Comparison of ENCODE assay signal across 22 cellular contexts in genomic region chr22:21687685-21688259, GRCh38. TPM values are rescaled to one million over a fixed set of nuclear protein-coding genes. Genes with fewer than 3 reads are reported as not detected.
DNase-seq lines count a peak whose midpoint lies in the region; ATAC-seq and TF ChIP-seq lines count a peak whose summit lies in the region.
"Had no signal": no experiment of that assay in that cellular context is flagged by ENCODE, and none has a peak within 500 bp of the region (broad histone marks: within the 10 kb centered on the region; RNA-seq: fewer than 3 reads in every experiment).

No MANE protein-coding gene starts in this region.

- no peaks in the 10 kb centered on the region for H3K27me3 Mint-ChIP-seq in activated naive CD4-positive, alpha-beta T cell treated with anti-CD3 and anti-CD28 coated beads, Interleukin-2, amount 10 ng/mL, durations not matched to agents 7 days and 5 days
- H3K27me3 Mint-ChIP-seq in memory B cell = no peaks in the 10 kb centered on the region
- H3K27me3 Mint-ChIP-seq: IgD-negative memory B cell had no signal

- no peaks in the 10 kb centered on the region for H3K9me3 ChIP-seq in RWPE2 (ENCODE audit: severe bottlenecking)
- H3K9me3 ChIP-seq in upper lobe of left lung = no peaks in the 10 kb centered on the region
- H3K9me3 ChIP-seq: SJCRH30 had no signal

- H3K4me3 ChIP-seq in RWPE2 (ENCODE audit: severe bottlenecking) (no peak overlapping the region), upper lobe of left lung (no peak overlapping the region)
- H3K4me3 ChIP-seq: SJCRH30 had no signal

- CTCF ChIA-PET in activated naive CD4-positive, alpha-beta T cell treated with anti-CD3 and anti-CD28 coated beads, Interleukin-2, amount 10 ng/mL, durations not matched to agents 7 days and 5 days (lab: Charles Lee) = no interaction called here

- no peak for TF ChIP-seq EP300 in upper lobe of left lung (IDR thresholded peaks at IDR 0.05)

- H3K27ac ChIP-seq in RWPE2 (ENCODE audit: poor library complexity, severe bottlenecking) (peak overlapping the region; percentile 48), upper lobe of left lung (no peak overlapping the region)
- H3K27ac ChIP-seq: 22Rv1, SJCRH30 had no signal

- peaks cover 25% of the 10 kb centered on the region for H3K36me3 ChIP-seq in RWPE2 (ENCODE audit: low read depth)
- H3K36me3 ChIP-seq in upper lobe of left lung = peaks cover 17 to 92% (median 74%) of the 10 kb centered on the region in 4 donors

- no peaks in the 10 kb centered on the region for H3K27me3 ChIP-seq in RWPE2 (ENCODE audit: insufficient read depth, poor library complexity, severe bottlenecking)
- no peaks in the 10 kb centered on the region for H3K27me3 ChIP-seq in upper lobe of left lung
- H3K27me3 ChIP-seq: SJCRH30 had no signal

- H3K4me1 ChIP-seq in RWPE2 (ENCODE audit: insufficient read depth, poor library complexity, severe bottlenecking) (peaks cover 10% of the 10 kb centered on the region), upper lobe of left lung (no peaks in the 10 kb centered on the region)

- H3K27ac Mint-ChIP-seq in activated naive CD4-positive, alpha-beta T cell treated with anti-CD3 and anti-CD28 coated beads, Interleukin-2, amount 10 ng/mL, durations not matched to agents 7 days and 5 days = no peak overlapping the region
- H3K27ac Mint-ChIP-seq in memory B cell = peak overlapping the region; percentile 28

- TF ChIP-seq CTCF in RWPE2 (IDR thresholded peaks at IDR 0.05; ENCODE audit: poor library complexity, severe bottlenecking) (no peak), upper lobe of left lung (IDR thresholded peaks at IDR 0.05) (no peak)

- 88 to 91% methylated on average over 5 to 11 of the region's 11 CpGs for WGBS in upper lobe of left lung, 2 donors

- no peaks in the 10 kb centered on the region for H3K9me3 Mint-ChIP-seq in activated naive CD4-positive, alpha-beta T cell treated with anti-CD3 and anti-CD28 coated beads, Interleukin-2, amount 10 ng/mL, durations not matched to agents 7 days and 5 days
- H3K9me3 Mint-ChIP-seq in memory B cell = no peaks in the 10 kb centered on the region
- H3K9me3 Mint-ChIP-seq: IgD-negative memory B cell had no signal

- no peak for ATAC-seq in RWPE2 (ENCODE audit: low read depth)
- ATAC-seq in memory B cell (ENCODE audit: low read depth) = no peak
- peak; percentile 4 to 8 for ATAC-seq in upper lobe of left lung (ENCODE audit: low FRiP score in 2 of 2)
- ATAC-seq in left lobe of liver = no peak
- ATAC-seq: Panc1 had no signal

- peaks cover 13% of the 10 kb centered on the region for H3K4me1 Mint-ChIP-seq in activated naive CD4-positive, alpha-beta T cell treated with anti-CD3 and anti-CD28 coated beads, Interleukin-2, amount 10 ng/mL, durations not matched to agents 7 days and 5 days
- H3K4me1 Mint-ChIP-seq in memory B cell = peaks cover 6% of the 10 kb centered on the region

- H3K4me3 Mint-ChIP-seq in activated naive CD4-positive, alpha-beta T cell treated with anti-CD3 and anti-CD28 coated beads, Interleukin-2, amount 10 ng/mL, durations not matched to agents 7 days and 5 days = no peak overlapping the region
- H3K4me3 Mint-ChIP-seq in memory B cell = no peak overlapping the region

- peak; percentile 7 for DNase-seq in activated naive CD4-positive, alpha-beta T cell treated with anti-CD3 and anti-CD28 coated beads, Interleukin-2, amount 10 ng/mL, durations not matched to agents 7 days and 5 days
- no peak for DNase-seq in activated naive CD4-positive, alpha-beta T cell treated with Interleukin-2 at 50 U/mL for 16 hours
- DNase-seq in RWPE2 (ENCODE audit: low spot score) = no peak
- no peak for DNase-seq in memory B cell (ENCODE audit: low spot score in 2 of 2)
- DNase-seq in upper lobe of left lung = no peak
- DNase-seq in ecto neural progenitor cell (ENCODE audit: low spot score) = no peak
- DNase-seq in mesenteric fat pad (ENCODE audit: low spot score) = no peak
- no peak for DNase-seq in left lobe of liver (ENCODE audit: low spot score)
- DNase-seq: ACHN, DMS53, GOT3, Karpas-422, MV-4-11, NCI-H1105 treated with DMSO at 0.1 percent for 48 hours, NCI-H2081, NCI-H2171 treated with DMSO at 0.1 percent for 48 hours, NCI-H524 treated with DMSO at 0.1 percent for 48 hours, NCI-H82, SJCRH30 had no signal

- H3K36me3 Mint-ChIP-seq in activated naive CD4-positive, alpha-beta T cell treated with anti-CD3 and anti-CD28 coated beads, Interleukin-2, amount 10 ng/mL, durations not matched to agents 7 days and 5 days = peaks cover 25% of the 10 kb centered on the region
- peaks cover 16% of the 10 kb centered on the region for H3K36me3 Mint-ChIP-seq in memory B cell
- H3K36me3 Mint-ChIP-seq: IgD-negative memory B cell had no signal

- TF ChIP-seq POLR2A in upper lobe of left lung (IDR thresholded peaks at IDR 0.05) = no peak

RNA-seq across cellular contexts. Expression of gene PPIL2, which starts 22.0 kb away (rescaled TPM):
- 100 to 1,000 TPM in 1 of 6 donors, 10 to 100 TPM in 5; 40.4 to 107 (median 48.4) TPM for total RNA-seq in upper lobe of left lung
- 23.6 TPM for total RNA-seq in mesenteric fat pad
- 18.1 TPM for total RNA-seq in left lobe of liver

RNA-seq across cellular contexts. Expression of gene SDF2L1, which starts 45.7 kb away (rescaled TPM):
- 10 to 100 TPM in 5 of 6 donors, 1 to 10 TPM in 1; 3.1 to 73.1 (median 38.9) TPM for total RNA-seq in upper lobe of left lung
- 31.6 TPM for total RNA-seq in mesenteric fat pad
- 99.1 TPM for total RNA-seq in left lobe of liver

RNA-seq across cellular contexts. Expression of gene YPEL1, which starts 47.8 kb away (rescaled TPM):
- total RNA-seq in upper lobe of left lung (10 to 100 TPM in 1 of 6 donors, 1 to 10 TPM in 5; 4.4 to 11.6 (median 7.4) TPM), mesenteric fat pad (2.2 TPM), left lobe of liver (2.4 TPM)

RNA-seq across cellular contexts. Expression of gene CCDC116, which starts 55.2 kb away (rescaled TPM):
- 1 to 10 TPM in 2 of 6 donors, under 1 TPM in 2, not detected in 2; 0.26 to 4.2 (median 0.97) TPM for total RNA-seq in upper lobe of left lung
- 0.39 TPM for total RNA-seq in mesenteric fat pad
- 0.45 TPM for total RNA-seq in left lobe of liver

RNA-seq across cellular contexts. Expression of gene YDJC, which starts 58.0 kb away (rescaled TPM):
- total RNA-seq in upper lobe of left lung (10 to 100 TPM; 22.2 to 47.4 (median 28.3) TPM), mesenteric fat pad (6.0 TPM), left lobe of liver (10.0 TPM)

Comparison
In these comparisons a context has a peak if more than half of its experiments do, and no peak if none do; other contexts are left out.
1. ATAC-seq: peak in upper lobe of left lung (2 of 2); none in RWPE2 (single experiment), memory B cell (single experiment) and left lobe of liver (single experiment).